Comparison of ENCODE assay signal across 8 cellular contexts in the genomic region with DNA sequence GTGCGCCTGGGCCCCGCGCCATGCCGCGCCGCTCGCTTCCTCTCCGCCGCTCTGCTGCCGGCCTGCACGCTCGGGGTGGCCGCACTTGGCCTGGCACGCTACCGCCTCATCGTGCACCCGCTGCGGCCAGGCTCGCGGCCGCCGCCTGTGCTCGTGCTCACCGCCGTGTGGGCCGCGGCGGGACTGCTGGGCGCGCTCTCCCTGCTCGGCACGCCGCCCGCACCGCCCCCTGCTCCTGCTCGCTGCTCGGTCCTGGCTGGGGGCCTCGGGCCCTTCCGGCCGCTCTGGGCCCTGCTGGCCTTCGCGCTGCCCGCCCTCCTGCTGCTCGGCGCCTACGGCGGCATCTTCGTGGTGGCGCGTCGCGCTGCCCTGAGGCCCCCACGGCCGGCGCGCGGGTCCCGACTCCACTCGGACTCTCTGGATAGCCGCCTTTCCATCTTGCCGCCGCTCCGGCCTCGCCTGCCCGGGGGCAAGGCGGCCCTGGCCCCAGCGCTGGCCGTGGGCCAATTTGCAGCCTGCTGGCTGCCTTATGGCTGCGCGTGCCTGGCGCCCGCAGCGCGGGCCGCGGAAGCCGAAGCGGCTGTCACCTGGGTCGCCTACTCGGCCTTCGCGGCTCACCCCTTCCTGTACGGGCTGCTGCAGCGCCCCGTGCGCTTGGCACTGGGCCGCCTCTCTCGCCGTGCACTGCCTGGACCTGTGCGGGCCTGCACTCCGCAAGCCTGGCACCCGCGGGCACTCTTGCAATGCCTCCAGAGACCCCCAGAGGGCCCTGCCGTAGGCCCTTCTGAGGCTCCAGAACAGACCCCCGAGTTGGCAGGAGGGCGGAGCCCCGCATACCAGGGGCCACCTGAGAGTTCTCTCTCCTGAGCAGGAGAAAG. TPM values are rescaled to one million over a fixed set of nuclear protein-coding genes. Genes with fewer than 3 reads are reported as not detected.
DNase-seq lines count a peak whose midpoint lies in the region; ATAC-seq and TF ChIP-seq lines count a peak whose summit lies in the region.

No MANE protein-coding gene starts in this region.

- peak overlapping the region in 2 of 3 donors; percentile 34 to 68 for H3K4me3 Mint-ChIP-seq in T-cell

- no peaks in the 10 kb centered on the region for H3K9me3 Mint-ChIP-seq in T-cell

- peaks cover 21% of the 10 kb centered on the region for H3K36me3 Mint-ChIP-seq in T-cell

- TF ChIP-seq CTCF in GM12875 (IDR thresholded peaks at IDR 0.05; ENCODE audit: borderline replicate concordance, insufficient read depth, low read depth, low read length) = peak; percentile 52

- H3K4me1 Mint-ChIP-seq in T-cell = peaks cover 5 to 7% (median 6%) of the 10 kb centered on the region in 3 donors

- POLR2A ChIA-PET in T-cell (lab: Charles Lee) = no interaction called here

- ATAC-seq in T-cell (replicated peaks in 1 of 4) = peak; percentile 75 to 86 (median 80)
- peak; percentile 67 for ATAC-seq in stimulated activated naive CD8-positive, alpha-beta T cell treated with anti-CD3 and anti-CD28 coated beads, Interleukin-15, Interleukin-2, amounts not matched to agents 100 U/mL and 50 U/mL, for 24 hours

- no peak overlapping the region for H3K4me3 ChIP-seq in GM12875 (ENCODE audit: low read depth, low read length)

- DNase-seq in T-cell (peak in 15 of 34 experiments; percentile 25 to 51 (median 36)), dermis blood vessel endothelial cell (peak; percentile 74), left kidney (ENCODE audit: low read depth, low spot score) (peak; percentile 86), NCI-H146 treated with DMSO at 0.1 percent for 48 hours (lab: John Stamatoyannopoulos, UW; ENCODE audit: unreplicated experiment) (no peak), NCI-H526 treated with DMSO at 0.1 percent for 48 hours (lab: John Stamatoyannopoulos, UW) (no peak), NCI-H226 (no peak)
- peak; percentile 61 for DNase-seq in stimulated activated naive CD8-positive, alpha-beta T cell treated with anti-CD3 and anti-CD28 coated beads, Interleukin-15, Interleukin-2, amounts not matched to agents 100 U/mL and 50 U/mL, for 24 hours

- peaks cover 20 to 37% of the 10 kb centered on the region in 2 donors for H3K27me3 Mint-ChIP-seq in T-cell

- H3K27ac Mint-ChIP-seq in T-cell = no peak overlapping the region

- CTCF ChIA-PET in T-cell (lab: Charles Lee) = no interaction called here

RNA-seq across cellular contexts. Expression of a gene that starts 1.0 kb away (rescaled TPM):
- not detected for total RNA-seq in T-cell
- total RNA-seq in dermis blood vessel endothelial cell = not detected in 2 replicates

RNA-seq across cellular contexts. Expression of a gene that starts 11.1 kb away (rescaled TPM):
- total RNA-seq in T-cell (10 to 100 TPM; 11.7 to 33.3 (median 26.6) TPM), dermis blood vessel endothelial cell (26.2 and 31.3 TPM in 2 replicates)

RNA-seq across cellular contexts. Expression of a gene that starts 14.0 kb away (rescaled TPM):
- 10 to 100 TPM in 3 of 5 donors, 1 to 10 TPM in 2; 8.7 to 16.3 (median 12.4) TPM for total RNA-seq in T-cell
- total RNA-seq in dermis blood vessel endothelial cell = 9.9 and 17.9 TPM in 2 replicates

RNA-seq across cellular contexts. Expression of a gene that starts 14.4 kb away (rescaled TPM):
- total RNA-seq in T-cell (10 to 100 TPM; 11.4 to 20.5 (median 18.3) TPM), dermis blood vessel endothelial cell (18.7 and 22.2 TPM in 2 replicates)

RNA-seq across cellular contexts. Expression of a gene that starts 17.7 kb away (rescaled TPM):
- total RNA-seq in T-cell = 10 to 100 TPM; 55.7 to 86.4 (median 78.5) TPM
- 16.8 and 18.7 TPM in 2 replicates for total RNA-seq in dermis blood vessel endothelial cell

Comparison
In these comparisons a context has a peak if more than half of its experiments do, and no peak if none do; other contexts are left out.
1. DNase-seq: peak in dermis blood vessel endothelial cell (single experiment), left kidney (single experiment) and stimulated activated naive CD8-positive, alpha-beta T cell treated with anti-CD3 and anti-CD28 coated beads, Interleukin-15, Interleukin-2, amounts not matched to agents 100 U/mL and 50 U/mL, for 24 hours (single experiment); none in NCI-H146 treated with DMSO at 0.1 percent for 48 hours (single experiment), NCI-H526 treated with DMSO at 0.1 percent for 48 hours (single experiment) and NCI-H226 (single experiment).